ENCODE assay signal across 1 cellular context in genomic region chr1:20487236-20487590, GRCh38.
TF ChIP-seq lines count a peak whose summit lies in the region.

No MANE protein-coding gene starts in this region.

TF ChIP-seq in HepG2, 621 proteins besides CTCF, POLR2A, EP300 and RAD21:
- TF ChIP-seq ZFP91 (CRISPR knock-in tag; IDR thresholded peaks at IDR 0.05; ENCODE audit: borderline replicate concordance), result 0 out of 2 replicates have a peak, but pooled peaks have one; percentile 5
- no peak for TF ChIP-seq MIER3 (CRISPR knock-in tag; IDR thresholded peaks at IDR 0.05; ENCODE audit: borderline replicate concordance)
- TF ChIP-seq ZNF710 (CRISPR knock-in tag; IDR thresholded peaks at IDR 0.05; ENCODE audit: borderline replicate concordance), result no peak
- TF ChIP-seq NR2F6 (IDR thresholded peaks at IDR 0.05), result no peak
- no peak for TF ChIP-seq NR2F6 (CRISPR knock-in tag; IDR thresholded peaks at IDR 0.05)
- 0 out of 2 replicates have a peak, but pooled peaks have one; percentile 33 for TF ChIP-seq TFAP4 (IDR thresholded peaks at IDR 0.05; ENCODE audit: borderline replicate concordance, low read depth)
- TF ChIP-seq CHD4 (IDR thresholded peaks at IDR 0.05; ENCODE audit: borderline replicate concordance, low read length), result 0 out of 2 replicates have a peak, but pooled peaks have one; percentile 35
- no peak for TF ChIP-seq ATF3 (CRISPR knock-in tag; IDR thresholded peaks at IDR 0.05)
- 0 out of 2 replicates have a peak, but pooled peaks have one; percentile 5 for TF ChIP-seq ZNF136 (CRISPR knock-in tag; IDR thresholded peaks at IDR 0.05; ENCODE audit: low read depth)
- TF ChIP-seq PHB2 (IDR thresholded peaks at IDR 0.05; ENCODE audit: partially characterized antibody), result no peak
